Comparison of ENCODE assay signal across 1 cellular context in genomic region chr10:4981722-4982471, GRCh38.
TF ChIP-seq lines count a peak whose summit lies in the region.

No MANE protein-coding gene starts in this region.

TF ChIP-seq in HepG2, 621 proteins besides CTCF, POLR2A, EP300 and RAD21 (continued from another document and continues in another):
- no peak for TF ChIP-seq PLSCR1 (CRISPR knock-in tag; IDR thresholded peaks at IDR 0.05; ENCODE audit: borderline replicate concordance)
- no peak for TF ChIP-seq LBX2 (CRISPR knock-in tag; IDR thresholded peaks at IDR 0.05; ENCODE audit: borderline replicate concordance)
- no peak for TF ChIP-seq HNF4A (CRISPR knock-in tag; IDR thresholded peaks at IDR 0.05)
- 0 out of 2 replicates have a peak, but pooled peaks have one; percentile 44 for TF ChIP-seq ZNF639 (CRISPR knock-in tag; conservative IDR thresholded peaks at IDR 0.05)
- TF ChIP-seq ZNF615 (CRISPR knock-in tag; IDR thresholded peaks at IDR 0.05; ENCODE audit: borderline replicate concordance) = no peak
- no peak; the same call in 1 of the 2 replicates for TF ChIP-seq TFDP1 (CRISPR knock-in tag; IDR thresholded peaks at IDR 0.05; ENCODE audit: borderline replicate concordance)
- no peak for TF ChIP-seq ZNF552 (CRISPR knock-in tag; IDR thresholded peaks at IDR 0.05; ENCODE audit: borderline replicate concordance)
- no peak for TF ChIP-seq PPARG (CRISPR knock-in tag; conservative IDR thresholded peaks at IDR 0.05)
- TF ChIP-seq ZBTB44 (CRISPR knock-in tag; IDR thresholded peaks at IDR 0.05) = no peak; the same call in 1 of the 2 replicates
- TF ChIP-seq SKI (IDR thresholded peaks at IDR 0.05; ENCODE audit: partially characterized antibody) = no peak
- no peak for TF ChIP-seq GTF2F1 (IDR thresholded peaks at IDR 0.05; ENCODE audit: low read length)
- 0 out of 4 replicates have a peak, but pooled peaks of 1 of the 2 experiments have one; percentile 55 for TF ChIP-seq HMGXB4 (CRISPR knock-in tag; IDR thresholded peaks at IDR 0.05; ENCODE audit: borderline replicate concordance in 1 of 2, low read depth in 1 of 2)
- peak; percentile 39; the same call in 1 of the 2 replicates for TF ChIP-seq ZNF318 (CRISPR knock-in tag; IDR thresholded peaks at IDR 0.05)
- TF ChIP-seq ZFP36 (IDR thresholded peaks at IDR 0.05; ENCODE audit: borderline replicate concordance, low read depth, low read length, partially characterized antibody) = no peak
- TF ChIP-seq JUNB (CRISPR knock-in tag; IDR thresholded peaks at IDR 0.05; ENCODE audit: borderline replicate concordance) = no peak
- TF ChIP-seq ELK4 (CRISPR knock-in tag; IDR thresholded peaks at IDR 0.05; ENCODE audit: borderline replicate concordance) = no peak
- TF ChIP-seq DPF2 (CRISPR knock-in tag; IDR thresholded peaks at IDR 0.05; ENCODE audit: borderline replicate concordance, low read depth) = no peak
- TF ChIP-seq DR1 (CRISPR knock-in tag; IDR thresholded peaks at IDR 0.05) = no peak
- TF ChIP-seq PHF21A (CRISPR knock-in tag; IDR thresholded peaks at IDR 0.05) = no peak
- no peak for TF ChIP-seq HCFC1 (IDR thresholded peaks at IDR 0.05; ENCODE audit: low read depth, low read length)
- no peak for TF ChIP-seq LCORL (IDR thresholded peaks at IDR 0.05)
- TF ChIP-seq LCORL (CRISPR knock-in tag; IDR thresholded peaks at IDR 0.05) = peak; percentile 52
- TF ChIP-seq KLF6 (CRISPR knock-in tag; IDR thresholded peaks at IDR 0.05) = no peak
- peak; percentile 61; the same call in 1 of the 2 replicates for TF ChIP-seq KLF12 (CRISPR knock-in tag; IDR thresholded peaks at IDR 0.05; ENCODE audit: borderline replicate concordance)
- TF ChIP-seq ZNF83 (CRISPR knock-in tag; IDR thresholded peaks at IDR 0.05; ENCODE audit: borderline replicate concordance) = no peak
- no peak for TF ChIP-seq ZBTB2 (CRISPR knock-in tag; IDR thresholded peaks at IDR 0.05; ENCODE audit: low read depth)
- TF ChIP-seq ZBTB20 (CRISPR knock-in tag; IDR thresholded peaks at IDR 0.05; ENCODE audit: borderline replicate concordance, low read depth) = no peak
- TF ChIP-seq SIN3B (IDR thresholded peaks at IDR 0.05; ENCODE audit: low read length) = no peak
- TF ChIP-seq ZNF564 (CRISPR knock-in tag; IDR thresholded peaks at IDR 0.05) = no peak
- no peak for TF ChIP-seq ZNF460 (CRISPR knock-in tag; IDR thresholded peaks at IDR 0.05; ENCODE audit: borderline replicate concordance)
- TF ChIP-seq TCF12 (IDR thresholded peaks at IDR 0.05) = no peak
- TF ChIP-seq TCF12 (CRISPR knock-in tag; IDR thresholded peaks at IDR 0.05) = no peak
- TF ChIP-seq ZZZ3 (CRISPR knock-in tag; IDR thresholded peaks at IDR 0.05; ENCODE audit: borderline replicate concordance) = no peak
- TF ChIP-seq ZNF678 (CRISPR knock-in tag; IDR thresholded peaks at IDR 0.05) = no peak
- TF ChIP-seq ZNF879 (CRISPR knock-in tag; IDR thresholded peaks at IDR 0.05) = peak; percentile 16; the same call in 1 of the 2 replicates
- peak; percentile 86 for TF ChIP-seq HNRNPH1 (optimal IDR thresholded peaks at IDR 0.05; ENCODE audit: low read depth, low read length)
- no peak for TF ChIP-seq TBP (CRISPR knock-in tag; IDR thresholded peaks at IDR 0.05)
- TF ChIP-seq GATA4 (IDR thresholded peaks at IDR 0.05; ENCODE audit: borderline replicate concordance, low read depth) = peak; percentile 69
- TF ChIP-seq MED1 (CRISPR knock-in tag; IDR thresholded peaks at IDR 0.05) = peak; percentile 36; the same call in 1 of the 2 replicates
- TF ChIP-seq NCOA1 (CRISPR knock-in tag; IDR thresholded peaks at IDR 0.05) = 0 out of 2 replicates have a peak, but pooled peaks have one; percentile 35
- TF ChIP-seq ZMYM3 (CRISPR knock-in tag; IDR thresholded peaks at IDR 0.05) = no peak
- TF ChIP-seq ZNF264 (CRISPR knock-in tag; IDR thresholded peaks at IDR 0.05) = peak; percentile 48; the same call in 1 of the 2 replicates
- TF ChIP-seq THAP7 (CRISPR knock-in tag; IDR thresholded peaks at IDR 0.05) = no peak
- TF ChIP-seq AGO2 (optimal IDR thresholded peaks at IDR 0.05; ENCODE audit: low read depth, low read length) = peak; percentile 92
- TF ChIP-seq ISL2 (CRISPR knock-in tag; IDR thresholded peaks at IDR 0.05) = 0 out of 2 replicates have a peak, but pooled peaks have one; percentile 60
